15 cellular contexts compared by ENCODE assay signal in the genomic region with DNA sequence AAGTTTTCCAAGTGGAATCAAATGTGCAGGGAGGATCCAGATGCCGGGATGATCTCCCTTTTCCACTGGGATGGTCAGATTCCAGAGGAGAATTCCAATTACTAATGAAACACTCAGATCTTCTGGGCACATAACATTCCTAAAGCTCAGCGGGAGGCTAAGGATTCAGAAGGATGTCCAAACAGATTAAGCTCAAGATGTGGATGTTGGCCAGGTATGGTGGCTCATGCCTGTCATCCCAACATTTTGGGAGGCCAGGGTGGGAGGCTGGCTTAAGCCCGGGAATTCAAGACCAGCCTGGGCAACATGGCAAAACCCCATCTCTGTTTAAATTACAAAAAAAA.
DNase-seq lines count a peak whose midpoint lies in the region; ATAC-seq and TF ChIP-seq lines count a peak whose summit lies in the region.
"Had no signal": no experiment of that assay in that cellular context is flagged by ENCODE, and none has a peak within 500 bp of the region (broad histone marks: within the 10 kb centered on the region; RNA-seq: fewer than 3 reads in every experiment).

No MANE protein-coding gene starts in this region.

- no peak for ATAC-seq in stimulated activated naive CD8-positive, alpha-beta T cell treated with anti-CD3 and anti-CD28 coated beads, Interleukin-15, Interleukin-2, amounts not matched to agents 100 U/mL and 50 U/mL, for 24 hours
- ATAC-seq in HG03095 (IDR thresholded peaks at IDR 0.05; ENCODE audit: unreplicated experiment) = no peak
- ATAC-seq in HG03521 (IDR thresholded peaks at IDR 0.05; ENCODE audit: unreplicated experiment) = no peak
- ATAC-seq: HepG2 had no signal

- H3K9ac ChIP-seq in adipocyte (ENCODE audit: low read length) = no peak overlapping the region

- no peak for DNase-seq in stimulated activated naive CD8-positive, alpha-beta T cell treated with anti-CD3 and anti-CD28 coated beads, Interleukin-15, Interleukin-2, amounts not matched to agents 100 U/mL and 50 U/mL, for 24 hours
- peak; percentile 51 for DNase-seq in adipocyte (ENCODE audit: low read depth)
- DNase-seq in osteocyte (ENCODE audit: extremely low spot score, unreplicated experiment) = no peak
- no peak for DNase-seq in NCI-H187 treated with DMSO at 0.1 percent for 48 hours (lab: John Stamatoyannopoulos, UW)
- DNase-seq in DMS79 treated with DMSO at 0.1 percent for 48 hours (lab: John Stamatoyannopoulos, UW) = no peak
- DNase-seq: activated CD4-positive, alpha-beta T cell treated with anti-CD3 and anti-CD28 coated beads for 48 hours; activated effector memory CD4-positive, alpha-beta T cell treated with Interleukin-2 at 50 U/mL for 16 hours; NCI-H1048; Peyer's patch had no signal

- TF ChIP-seq CTCF in osteocyte (IDR thresholded peaks at IDR 0.05) = no peak

- no peaks in the 10 kb centered on the region for H3K9me3 Mint-ChIP-seq in stimulated activated naive CD8-positive, alpha-beta T cell treated with anti-CD3 and anti-CD28 coated beads, Interleukin-15, Interleukin-2, amounts not matched to agents 100 ng/mL and 50 ng/mL, for 24 hours
- H3K9me3 Mint-ChIP-seq in osteocyte (ENCODE audit: unreplicated experiment) = no peaks in the 10 kb centered on the region
- H3K9me3 Mint-ChIP-seq: neural crest cell; T-helper 1 cell treated with Interleukin-12 subunit alpha and Interleukin-12 subunit beta and Interleukin-4 antibody, amounts not matched to agents 30 μg/mL and 1 μg/mL, for 36 hours had no signal

- no peaks in the 10 kb centered on the region for H3K27me3 Mint-ChIP-seq in stimulated activated naive CD8-positive, alpha-beta T cell treated with anti-CD3 and anti-CD28 coated beads, Interleukin-15, Interleukin-2, amounts not matched to agents 100 ng/mL and 50 ng/mL, for 24 hours
- no peaks in the 10 kb centered on the region for H3K27me3 Mint-ChIP-seq in osteocyte (ENCODE audit: unreplicated experiment)

- no peaks in the 10 kb centered on the region for H3K27me3 ChIP-seq in adipocyte (replicated peaks; ENCODE audit: control insufficient read depth, insufficient read depth, low read length)
- H3K27me3 ChIP-seq: Peyer's patch had no signal

- H3K9me3 ChIP-seq in adipocyte (ENCODE audit: control insufficient read depth, low read length) = no peaks in the 10 kb centered on the region
- H3K9me3 ChIP-seq: Peyer's patch had no signal

- peaks cover 86% of the 10 kb centered on the region for H3K4me1 Mint-ChIP-seq in stimulated activated naive CD8-positive, alpha-beta T cell treated with anti-CD3 and anti-CD28 coated beads, Interleukin-15, Interleukin-2, amounts not matched to agents 100 ng/mL and 50 ng/mL, for 24 hours (ENCODE audit: low read depth)
- peaks cover 47% of the 10 kb centered on the region for H3K4me1 Mint-ChIP-seq in osteocyte (ENCODE audit: unreplicated experiment)

- H3K36me3 Mint-ChIP-seq in stimulated activated naive CD8-positive, alpha-beta T cell treated with anti-CD3 and anti-CD28 coated beads, Interleukin-15, Interleukin-2, amounts not matched to agents 100 ng/mL and 50 ng/mL, for 24 hours (ENCODE audit: low read depth) = peaks cover 16% of the 10 kb centered on the region
- H3K36me3 Mint-ChIP-seq in osteocyte (ENCODE audit: unreplicated experiment) = peaks cover 3% of the 10 kb centered on the region

- H3K4me1 ChIP-seq in adipocyte (ENCODE audit: control insufficient read depth, insufficient read depth, low read length) = peaks cover 33% of the 10 kb centered on the region

- no peak overlapping the region for H3K4me3 Mint-ChIP-seq in stimulated activated naive CD8-positive, alpha-beta T cell treated with anti-CD3 and anti-CD28 coated beads, Interleukin-15, Interleukin-2, amounts not matched to agents 100 ng/mL and 50 ng/mL, for 24 hours
- no peak overlapping the region for H3K4me3 Mint-ChIP-seq in osteocyte (ENCODE audit: unreplicated experiment)
- H3K4me3 Mint-ChIP-seq: neural crest cell; T-helper 1 cell treated with Interleukin-12 subunit alpha and Interleukin-12 subunit beta and Interleukin-4 antibody, amounts not matched to agents 30 μg/mL and 1 μg/mL, for 36 hours had no signal

- H3K4me3 ChIP-seq in adipocyte (ENCODE audit: low read length) = no peak overlapping the region
- H3K4me3 ChIP-seq: Peyer's patch had no signal

- H3K36me3 ChIP-seq in adipocyte (ENCODE audit: control insufficient read depth, insufficient read depth, low read length, severe bottlenecking) = no peaks in the 10 kb centered on the region

- peak overlapping the region; percentile 31 for H3K27ac Mint-ChIP-seq in stimulated activated naive CD8-positive, alpha-beta T cell treated with anti-CD3 and anti-CD28 coated beads, Interleukin-15, Interleukin-2, amounts not matched to agents 100 ng/mL and 50 ng/mL, for 24 hours
- H3K27ac Mint-ChIP-seq in osteocyte (ENCODE audit: unreplicated experiment) = peak overlapping the region; percentile 57
- H3K27ac Mint-ChIP-seq: T-helper 1 cell treated with Interleukin-12 subunit alpha and Interleukin-12 subunit beta and Interleukin-4 antibody, amounts not matched to agents 30 μg/mL and 1 μg/mL, for 36 hours had no signal
